ENCODE assay signal across 16 cellular contexts in the genomic region with DNA sequence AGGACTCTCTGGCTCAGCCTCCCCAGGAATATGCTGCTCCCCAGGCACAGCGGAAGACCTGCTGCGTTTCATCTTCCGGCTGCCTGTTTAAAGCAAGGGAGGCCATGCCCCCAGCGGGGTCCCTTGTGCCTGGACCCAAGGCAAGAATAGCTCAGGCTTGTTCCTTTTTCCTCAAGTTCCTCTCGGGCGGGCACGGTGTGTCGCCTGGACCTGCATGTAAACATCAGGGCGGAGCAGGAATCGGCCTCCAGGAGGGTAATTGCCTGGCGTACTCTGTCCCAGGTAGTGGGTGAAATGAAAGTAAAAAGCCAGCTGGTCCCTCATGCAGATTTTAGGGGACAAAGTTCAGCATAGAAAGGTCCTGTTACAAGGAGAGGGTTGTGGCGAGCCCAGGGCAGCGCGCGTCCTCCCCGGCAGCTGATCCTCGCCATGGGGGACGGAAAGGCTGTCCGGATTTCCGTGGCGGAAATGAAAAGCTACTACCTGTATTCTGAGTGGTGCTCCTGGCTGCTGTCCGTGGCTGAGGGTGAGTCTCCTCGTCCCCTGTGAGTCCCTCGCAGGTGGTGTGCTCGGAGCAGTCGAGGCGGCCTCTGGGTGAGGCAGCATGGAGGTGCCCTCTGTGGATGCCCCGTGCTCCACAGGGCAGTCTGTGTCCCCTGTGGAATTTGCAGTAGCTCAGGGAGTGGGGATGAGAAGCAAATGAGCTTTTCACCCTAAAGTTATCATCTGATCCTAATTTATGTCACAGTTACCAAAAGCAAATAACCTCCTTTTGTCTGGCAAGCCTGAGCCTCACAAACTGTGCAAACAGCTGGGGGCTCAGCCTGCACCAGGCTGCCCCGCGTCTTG. TPM values are rescaled to one million over a fixed set of nuclear protein-coding genes. Genes with fewer than 3 reads are reported as not detected.
DNase-seq lines count a peak whose midpoint lies in the region; ATAC-seq, FAIRE-seq and TF ChIP-seq lines count a peak whose summit lies in the region.
"Had no signal": no experiment of that assay in that cellular context is flagged by ENCODE, and none has a peak within 500 bp of the region (broad histone marks: within the 10 kb centered on the region; RNA-seq: fewer than 3 reads in every experiment).

No MANE protein-coding gene starts in this region.

- no peak for TF ChIP-seq CTCF in heart left ventricle (IDR thresholded peaks at IDR 0.05)
- TF ChIP-seq CTCF in HepG2 (CRISPR knock-in tag; IDR thresholded peaks at IDR 0.05): 0 out of 2 replicates have a peak, but pooled peaks have one; percentile 8
- TF ChIP-seq CTCF in upper lobe of left lung (IDR thresholded peaks at IDR 0.05): no peak

- WGBS in heart left ventricle, 4 donors: 66 to 74% (median 71%) methylated on average over 30 of the region's 30 CpGs
- 1% methylated on average over 13 of the region's 30 CpGs for WGBS in HepG2 (ENCODE audit: low lambda C conversion rate)
- WGBS in upper lobe of left lung, 2 donors: 78% methylated on average over 25 to 30 of the region's 30 CpGs

- no peaks in the 10 kb centered on the region for H3K27me3 Mint-ChIP-seq in T-cell

- H4K20me1 ChIP-seq in HepG2 (ENCODE audit: insufficient read depth, low read length): no peaks in the 10 kb centered on the region

- no peak overlapping the region for H3K27ac Mint-ChIP-seq in T-cell

- H3K79me2 ChIP-seq in HepG2 (ENCODE audit: insufficient read depth, low read length): peaks cover 21% of the 10 kb centered on the region

- in situ Hi-C loops in HepG2 (cut with HindIII; ENCODE audit: extremely low pct_ligation_motif_present, low pct_unique_long_range_greater_than_20kb): no loop called here
- in situ Hi-C loops in KBM-7 (cut with MboI; ENCODE audit: low pct_unique_long_range_greater_than_20kb, low sequenced_read_pairs): no loop called here

- peaks cover 0 to 57% (median 17%) of the 10 kb centered on the region in 12 donors for H3K4me1 ChIP-seq in heart left ventricle
- peaks cover 50% of the 10 kb centered on the region for H3K4me1 ChIP-seq in HepG2 (ENCODE audit: insufficient read depth, low read length)
- H3K4me1 ChIP-seq in upper lobe of left lung: peaks cover 2 to 11% (median 7%) of the 10 kb centered on the region in 4 donors
- H3K4me1 ChIP-seq: HAP-1 had no signal

- TSS peak; percentile 60 for BruUV-seq in HepG2 (replicated peaks; lab: Mats Ljungman, UMichigan)

- H3K9me3 Mint-ChIP-seq in T-cell: no peaks in the 10 kb centered on the region

- H3K27ac ChIP-seq in heart left ventricle: peak overlapping the region in 9 of 12 donors; percentile 19 to 92 (median 31)
- peak overlapping the region; percentile 64 for H3K27ac ChIP-seq in HepG2 (ENCODE audit: extremely low read length, insufficient read depth, low read length)
- peak overlapping the region in 3 of 4 donors; percentile 31 to 63 (median 53) for H3K27ac ChIP-seq in upper lobe of left lung

- H3K36me3 ChIP-seq in heart left ventricle (peaks cover 0 to 6% (median 0%) of the 10 kb centered on the region in 9 donors), HepG2 (replicated peaks in 1 of 2; ENCODE audit: control insufficient read depth in 1 of 2, insufficient read depth in 2 of 2, low read length in 2 of 2) (peaks cover 0 to 7% of the 10 kb centered on the region in 2 experiments; a peak in 3 of 5 replicates), upper lobe of left lung (peaks cover 0 to 16% (median 0%) of the 10 kb centered on the region in 4 donors)
- H3K36me3 ChIP-seq: HAP-1 had no signal

- intact Hi-C loops in heart left ventricle (cut with DNase I) (loop anchor here in 2 of 10 donors (5.0 kb wide), 1 partner anchor 43 kb away; no protein-coding TSS in a partner anchor), left cardiac atrium (cut with DNase I) (no loop called here), HepG2 (cut with micrococcal nuclease; ENCODE audit: unreplicated experiment) (loop anchor here (1.0 to 5.0 kb wide), 3 partner anchors 16 to 37 kb away; a partner anchor contains a TSS)

- H3K9ac ChIP-seq in HepG2 (ENCODE audit: insufficient read depth, low read depth, low read length): peak overlapping the region; percentile 61
- H3K9ac ChIP-seq: SK-N-SH had no signal

- peaks cover 7% of the 10 kb centered on the region for H3K36me3 Mint-ChIP-seq in T-cell

- TF ChIP-seq EP300 in HepG2 (IDR thresholded peaks at IDR 0.05; ENCODE audit: low read depth in 2 of 2, low read length in 2 of 2) (peak in 1 of 2 experiments; percentile 14; a peak in 1 of 4 replicates), HepG2 (CRISPR knock-in tag; IDR thresholded peaks at IDR 0.05; ENCODE audit: borderline replicate concordance) (no peak), upper lobe of left lung (IDR thresholded peaks at IDR 0.05) (no peak)

- H3K27me3 ChIP-seq in heart left ventricle (no peaks in the 10 kb centered on the region), HepG2 (ENCODE audit: control insufficient read depth in 1 of 2, insufficient read depth in 2 of 2, low read length in 2 of 2) (no peaks in the 10 kb centered on the region), upper lobe of left lung (no peaks in the 10 kb centered on the region)

- peaks cover 2 to 6% (median 4%) of the 10 kb centered on the region in 3 donors for H3K4me1 Mint-ChIP-seq in T-cell

- H3K4me2 ChIP-seq in HepG2 (ENCODE audit: low read depth, low read length): peak overlapping the region; percentile 99
- H3K4me2 ChIP-seq: SK-N-SH had no signal

- CTCF ChIA-PET in T-cell (lab: Charles Lee): interaction anchor here in 1 of 2 donors (0.5 kb wide), 1 partner anchor 1251 kb away, joined by 3 read pairs; no protein-coding TSS in a partner anchor
- CTCF ChIA-PET in HepG2 (lab: Yijun Ruan, JAX; ENCODE audit: low intra/inter-chr PET ratio, low total read pairs): interaction anchor here (1.1 kb wide), 1 partner anchor 43 kb away, joined by 3 read pairs; no protein-coding TSS in a partner anchor

- TF ChIP-seq POLR2A in heart left ventricle (IDR thresholded peaks at IDR 0.05) (no peak), HepG2 (IDR thresholded peaks at IDR 0.05; ENCODE audit: insufficient read depth in 1 of 2, low read depth in 2 of 2, low read length in 2 of 2) (peak in 1 of 2 experiments; percentile 59; a peak in 1 of 4 replicates), upper lobe of left lung (IDR thresholded peaks at IDR 0.05) (no peak)

- H2AFZ ChIP-seq in HepG2 (ENCODE audit: low read length): no peak overlapping the region

- no peak for TF ChIP-seq RAD21 in HepG2 (CRISPR knock-in tag; IDR thresholded peaks at IDR 0.05)

- ATAC-seq in heart left ventricle (no peak), left cardiac atrium (no peak), T-cell (replicated peaks in 1 of 4) (no peak), HepG2 (peak; percentile 85), upper lobe of left lung (ENCODE audit: low FRiP score in 2 of 2) (no peak)

- FAIRE-seq in HepG2 (lab: Jason Lieb, UNC): peak; percentile 66
- FAIRE-seq: GM18507 had no signal

- H3K4me3 ChIP-seq in heart left ventricle (peak overlapping the region in 7 of 12 donors; percentile 6 to 62 (median 22)), HepG2 (replicated peaks in 1 of 3; ENCODE audit: insufficient read depth in 1 of 3, low read depth in 2 of 3, low read length in 3 of 3) (peak overlapping the region; percentile 52 to 73 (median 58)), upper lobe of left lung (no peak overlapping the region)
- H3K4me3 ChIP-seq: HAP-1 had no signal

- H3K9me3 ChIP-seq in heart left ventricle (no peaks in the 10 kb centered on the region), HepG2 (ENCODE audit: low read length) (no peaks in the 10 kb centered on the region), upper lobe of left lung (no peaks in the 10 kb centered on the region)
- H3K9me3 ChIP-seq: SK-N-SH had no signal

- POLR2A ChIA-PET in T-cell (lab: Charles Lee) (no interaction called here), HepG2 (lab: Yijun Ruan, JAX) (interaction anchor here (1.2 to 2.6 kb wide), 17 partner anchors 12 to 138 kb away, joined by 3 to 17 read pairs (median 5); a partner anchor contains a TSS)

- DNase-seq in heart left ventricle (no peak), left cardiac atrium (no peak), T-cell (no peak), HepG2 (ENCODE audit: low spot score) (peak; percentile 82), upper lobe of left lung (peak in 1 of 2 donors; percentile 60), AG08395 (ENCODE audit: low spot score) (no peak), T1000 (lab: John Stamatoyannopoulos, UW) (no peak), KBM-7 (no peak)
- DNase-seq: activated CD4-positive, CD25-positive, alpha-beta regulatory T cell treated with anti-CD3 and anti-CD28 coated beads, Interleukin-2, amount 50 U/mL, for 72 hours; GDM1; mesenchymal stem cell; NCI-H1092; SK-N-SH; stimulated activated CD4-positive, alpha-beta T cell treated with anti-CD3 and anti-CD28 coated beads, Interleukin-2, amount 100 ng/mL, for 24 hours had no signal

- peak overlapping the region; percentile 20 to 47 (median 37) for H3K4me3 Mint-ChIP-seq in T-cell

TF ChIP-seq in HepG2, 621 proteins besides CTCF, POLR2A, EP300 and RAD21 (continues in another document):
- peak; percentile 92 for TF ChIP-seq SIX4 (CRISPR knock-in tag; IDR thresholded peaks at IDR 0.05)

RNA-seq across cellular contexts. Expression of a gene that starts 16.2 kb away (rescaled TPM):
- total RNA-seq in heart left ventricle (10 to 100 TPM; 26.0 to 61.0 (median 43.6) TPM), left cardiac atrium (10 to 100 TPM; 39.1 to 41.6 TPM), T-cell (10 to 100 TPM; 18.2 to 30.0 (median 24.7) TPM), HepG2 (2016; rRNA removed; fragmentation: Illumina TruSeq; extraction: Trizol) (13.7 and 19.4 TPM in 2 replicates), upper lobe of left lung (10 to 100 TPM; 14.3 to 99.5 (median 53.1) TPM)
- polyA plus RNA-seq in heart left ventricle (10 to 100 TPM; 37.7 to 40.0 TPM), HepG2 (2011; rRNA removed) (28.4 and 33.6 TPM in 2 replicates)
- total RNA-seq in HepG2 (2016; cell fraction: cytosol; rRNA removed; fragmentation: Illumina TruSeq; extraction: Trizol; ENCODE audit: low read depth): 2.3 and 3.4 TPM in 2 replicates
- total RNA-seq in HepG2 (2016; cell fraction: insoluble cytoplasmic fraction; rRNA removed; fragmentation: Illumina TruSeq; extraction: Trizol): 10.9 and 20.3 TPM in 2 replicates
- 5.5 and 5.6 TPM in 2 replicates for total RNA-seq in HepG2 (2016; cell fraction: membrane; rRNA removed; fragmentation: Illumina TruSeq; extraction: Trizol)
- total RNA-seq in HepG2 (2016; cell fraction: nucleus; rRNA removed; fragmentation: Illumina TruSeq; extraction: Trizol): 24.6 and 25.3 TPM in 2 replicates
- polyA plus RNA-seq in HepG2 (2011; cell fraction: cytosol; rRNA removed): 13.6 and 15.2 TPM in 2 replicates
- polyA plus RNA-seq in HepG2 (2011; cell fraction: nucleus; rRNA removed): 196 and 262 TPM in 2 replicates
- polyA plus RNA-seq in HepG2 (2012): 26.3 and 28.9 TPM in 2 replicates
- polyA plus RNA-seq in HepG2 (2016; cell fraction: cytosol; fragmentation: Illumina TruSeq; extraction: Trizol; ENCODE audit: low read depth): 1.1 and 1.3 TPM in 2 replicates
- polyA plus RNA-seq in HepG2 (2016; cell fraction: insoluble cytoplasmic fraction; fragmentation: Illumina TruSeq; extraction: Trizol; ENCODE audit: low read depth): 10.3 and 10.5 TPM in 2 replicates
- 1.6 and 2.4 TPM in 2 replicates for polyA plus RNA-seq in HepG2 (2016; cell fraction: membrane; fragmentation: Illumina TruSeq; extraction: Trizol; ENCODE audit: low read depth)
- polyA plus RNA-seq in HepG2 (2016; cell fraction: nucleus; fragmentation: Illumina TruSeq; extraction: Trizol; ENCODE audit: insufficient read depth, low read depth): 57.7 and 66.1 TPM in 2 replicates
- polyA minus RNA-seq in HepG2 (2011; rRNA and poly(A)+ RNA removed; ENCODE audit: low replicate concordance): 39.0 and 75.0 TPM in 2 replicates
- 16.7 and 21.1 TPM in 2 replicates for polyA minus RNA-seq in HepG2 (2011; cell fraction: cytosol; rRNA and poly(A)+ RNA removed)
- polyA minus RNA-seq in HepG2 (2011; cell fraction: nucleus; rRNA and poly(A)+ RNA removed): 89.5 and 90.6 TPM in 2 replicates

Comparison
In these comparisons a context has a peak if more than half of its experiments do, and no peak if none do; other contexts are left out.
1. H3K4me3 ChIP-seq: peak in heart left ventricle (7 of 12) and HepG2 (3 of 3); none in upper lobe of left lung (0 of 4).
2. Peak in every context shown above with its lines, with median percentiles within 50 percentile points of each other: H3K27ac ChIP-seq.